Comparison of ENCODE assay signal across 8 cellular contexts in the genomic region with DNA sequence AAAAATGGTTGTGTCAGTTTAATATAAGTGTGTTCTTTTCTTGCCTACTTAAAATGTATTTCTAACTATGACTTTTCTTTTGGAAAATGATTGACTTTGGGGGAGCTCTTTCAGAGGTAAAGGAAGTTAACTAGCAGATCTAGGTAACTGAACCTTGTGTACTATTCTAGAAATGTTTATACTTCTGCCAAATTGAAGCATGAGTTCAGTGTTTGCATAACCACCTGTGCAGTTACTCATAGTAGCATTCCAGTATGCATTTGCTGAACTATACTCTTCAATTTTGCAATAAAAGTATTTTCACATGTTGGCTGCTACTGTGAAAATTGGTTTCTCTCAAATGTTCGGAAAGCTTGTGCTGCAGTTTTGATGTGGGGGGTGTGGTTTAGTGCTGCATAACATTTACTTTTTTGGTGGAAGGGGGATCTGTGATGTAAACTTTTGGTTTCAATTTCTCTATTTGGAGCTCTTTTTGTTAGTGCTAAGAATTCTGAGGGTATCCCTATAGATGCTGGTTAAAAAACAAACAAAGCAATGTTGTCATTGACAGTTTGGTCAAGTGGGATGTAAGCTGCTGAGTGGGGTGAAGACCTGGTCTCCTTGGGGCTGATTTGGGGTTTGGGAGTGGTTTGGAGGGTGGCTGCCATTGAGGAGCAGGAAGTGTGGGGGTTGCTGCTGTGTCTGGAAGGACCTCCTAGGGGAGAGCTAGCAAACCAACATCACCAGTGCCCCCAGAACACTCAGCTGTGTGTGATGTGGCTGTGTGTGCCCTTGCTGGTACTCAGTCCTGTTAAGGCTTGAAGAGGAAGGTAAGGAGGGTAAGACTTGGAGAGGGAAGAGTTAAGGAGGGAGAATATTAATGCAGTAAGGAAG.
DNase-seq lines count a peak whose midpoint lies in the region; ATAC-seq, FAIRE-seq and TF ChIP-seq lines count a peak whose summit lies in the region.

No MANE protein-coding gene starts in this region.

- H3K4me1 ChIP-seq in mucosa of rectum (ENCODE audit: control insufficient read depth in 2 of 2, insufficient read depth in 2 of 2, low read length in 2 of 2) (peaks cover 16 to 36% of the 10 kb centered on the region in 2 donors), gastrocnemius medialis (peaks cover 4 to 5% of the 10 kb centered on the region in 2 donors)

- H3K27ac ChIP-seq in mucosa of rectum (ENCODE audit: low read depth in 2 of 2, low read length in 2 of 2), result peak overlapping the region; percentile 5 to 38
- H3K27ac ChIP-seq in gastrocnemius medialis, result no peak overlapping the region

- peak overlapping the region in 1 of 2 donors; percentile 41 for H3K4me3 ChIP-seq in mucosa of rectum (ENCODE audit: low read length in 2 of 2)
- no peak overlapping the region for H3K4me3 ChIP-seq in gastrocnemius medialis

- no peak for TF ChIP-seq POLR2A in gastrocnemius medialis (IDR thresholded peaks at IDR 0.05)

- H3K9me3 ChIP-seq in mucosa of rectum (ENCODE audit: control insufficient read depth in 2 of 2, low read length in 2 of 2) (no peaks in the 10 kb centered on the region), gastrocnemius medialis (no peaks in the 10 kb centered on the region)

- no peak for DNase-seq in GM18507 (ENCODE audit: extremely low spot score, insufficient read length, low read depth)
- peak; percentile 31 for DNase-seq in activated CD8-positive, alpha-beta memory T cell treated with anti-CD3 and anti-CD28 coated beads, Interleukin-2, amount 50 U/mL, for 4 hours
- DNase-seq in COLO668 (lab: John Stamatoyannopoulos, UW; ENCODE audit: unreplicated experiment), result no peak
- no peak for DNase-seq in gastrocnemius medialis
- DNase-seq in NCI-H526 treated with DMSO at 0.1 percent for 48 hours (lab: John Stamatoyannopoulos, UW), result no peak
- no peak for DNase-seq in hepatic stellate cell (ENCODE audit: low spot score)

- H3K36me3 ChIP-seq in mucosa of rectum (ENCODE audit: control insufficient read depth in 2 of 2, insufficient read depth in 2 of 2, low read length in 2 of 2) (no peaks in the 10 kb centered on the region), gastrocnemius medialis (no peaks in the 10 kb centered on the region)

- ATAC-seq in HG02885 (IDR thresholded peaks at IDR 0.05; ENCODE audit: poor library complexity, unreplicated experiment) (peak; percentile 54), gastrocnemius medialis (no peak)

- peak; percentile 74 for FAIRE-seq in GM18507 (lab: Jason Lieb, UNC)

- intact Hi-C loops in gastrocnemius medialis (cut with DNase I; ENCODE audit: low total_unique reads), result no loop called here

- in situ Hi-C loops in gastrocnemius medialis (cut with MboI; ENCODE audit: low sequenced_read_pairs in 4 of 4), result no loop called here

- H3K27me3 ChIP-seq in mucosa of rectum (ENCODE audit: control insufficient read depth in 2 of 2, insufficient read depth in 2 of 2, low read length in 2 of 2) (no peaks in the 10 kb centered on the region), gastrocnemius medialis (no peaks in the 10 kb centered on the region)

- H3K9ac ChIP-seq in mucosa of rectum (ENCODE audit: low read depth in 1 of 2, low read length in 2 of 2), result peak overlapping the region; percentile 5

- TF ChIP-seq CTCF in gastrocnemius medialis (IDR thresholded peaks at IDR 0.05 in 4 of 5, conservative IDR thresholded peaks at IDR 0.05 in 1 of 5), result no peak

Comparison
In these comparisons a context has a peak if more than half of its experiments do, and no peak if none do; other contexts are left out.
1. H3K27ac ChIP-seq: peak in mucosa of rectum (2 of 2); none in gastrocnemius medialis (0 of 4).